Comparison of ENCODE assay signal across 9 cellular contexts in the genomic region with DNA sequence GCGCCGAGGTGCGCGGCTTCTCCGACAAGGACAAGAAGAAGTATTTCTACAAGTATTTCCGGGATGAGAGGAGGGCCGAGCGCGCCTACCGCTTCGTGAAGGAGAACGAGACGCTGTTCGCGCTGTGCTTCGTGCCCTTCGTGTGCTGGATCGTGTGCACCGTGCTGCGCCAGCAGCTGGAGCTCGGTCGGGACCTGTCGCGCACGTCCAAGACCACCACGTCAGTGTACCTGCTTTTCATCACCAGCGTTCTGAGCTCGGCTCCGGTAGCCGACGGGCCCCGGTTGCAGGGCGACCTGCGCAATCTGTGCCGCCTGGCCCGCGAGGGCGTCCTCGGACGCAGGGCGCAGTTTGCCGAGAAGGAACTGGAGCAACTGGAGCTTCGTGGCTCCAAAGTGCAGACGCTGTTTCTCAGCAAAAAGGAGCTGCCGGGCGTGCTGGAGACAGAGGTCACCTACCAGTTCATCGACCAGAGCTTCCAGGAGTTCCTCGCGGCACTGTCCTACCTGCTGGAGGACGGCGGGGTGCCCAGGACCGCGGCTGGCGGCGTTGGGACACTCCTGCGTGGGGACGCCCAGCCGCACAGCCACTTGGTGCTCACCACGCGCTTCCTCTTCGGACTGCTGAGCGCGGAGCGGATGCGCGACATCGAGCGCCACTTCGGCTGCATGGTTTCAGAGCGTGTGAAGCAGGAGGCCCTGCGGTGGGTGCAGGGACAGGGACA. TPM values are rescaled to one million over a fixed set of nuclear protein-coding genes. Genes with fewer than 3 reads are reported as not detected.
DNase-seq lines count a peak whose midpoint lies in the region; ATAC-seq and TF ChIP-seq lines count a peak whose summit lies in the region.
"Had no signal": no experiment of that assay in that cellular context is flagged by ENCODE, and none has a peak within 500 bp of the region (broad histone marks: within the 10 kb centered on the region; RNA-seq: fewer than 3 reads in every experiment).

No MANE protein-coding gene starts in this region.

- peaks cover 21% of the 10 kb centered on the region for H3K27me3 Mint-ChIP-seq in activated T-cell treated with anti-CD3 and anti-CD28 coated beads, Interleukin-2, amount 50 U/mL, for 4 hours (ENCODE audit: low read depth)

- DNase-seq in Right ventricle myocardium inferior (ENCODE audit: missing footprints), result peak; percentile 87
- no peak for DNase-seq in right atrium auricular region (ENCODE audit: low spot score)
- no peak for DNase-seq in activated T-cell treated with anti-CD3 and anti-CD28 coated beads, Interleukin-2, amount 50 U/mL, for 4 hours
- peak; percentile 48 for DNase-seq in left kidney (ENCODE audit: low read depth, low spot score)
- peak; percentile 12 for DNase-seq in testis
- DNase-seq in NCI-H1417 treated with DMSO at 0.1 percent for 48 hours (lab: John Stamatoyannopoulos, UW), result no peak
- DNase-seq in NCI-H2029 (lab: John Stamatoyannopoulos, UW), result no peak

- H3K27ac ChIP-seq in right atrium auricular region (no peak overlapping the region), testis (no peak overlapping the region)

- no peak for ATAC-seq in Right ventricle myocardium inferior
- peak; percentile 20 to 34 for ATAC-seq in activated T-cell treated with anti-CD3 and anti-CD28 coated beads, Interleukin-2, amount 50 U/mL, for 4 hours
- ATAC-seq in GM21619 (IDR thresholded peaks at IDR 0.05; ENCODE audit: unreplicated experiment), result no peak

- no peak for TF ChIP-seq POLR2A in testis (IDR thresholded peaks at IDR 0.05)

- intact Hi-C loops in Right ventricle myocardium inferior (cut with DNase I) (no loop called here), testis (cut with DNase I; ENCODE audit: low total_unique reads) (no loop called here)

- 5% methylated on average over 68 of the region's 71 CpGs; no CpG with 5 or more reads in 1 of the 2 donors for WGBS in testis, 2 donors

- peak overlapping the region in 1 of 2 donors; percentile 33 for H3K4me3 ChIP-seq in right atrium auricular region
- peak overlapping the region; percentile 26 to 41 for H3K4me3 ChIP-seq in testis

- peaks cover 47% of the 10 kb centered on the region for H3K4me1 Mint-ChIP-seq in activated T-cell treated with anti-CD3 and anti-CD28 coated beads, Interleukin-2, amount 50 U/mL, for 4 hours (ENCODE audit: low read depth)

- H3K27me3 ChIP-seq in right atrium auricular region, result peaks cover 24 to 44% of the 10 kb centered on the region in 2 donors
- H3K27me3 ChIP-seq in testis, result no peaks in the 10 kb centered on the region

- TF ChIP-seq CTCF in right atrium auricular region (IDR thresholded peaks at IDR 0.05), result no peak
- no peak for TF ChIP-seq CTCF in testis (IDR thresholded peaks at IDR 0.05)

- peaks cover 11% of the 10 kb centered on the region for H3K9me3 Mint-ChIP-seq in activated T-cell treated with anti-CD3 and anti-CD28 coated beads, Interleukin-2, amount 50 U/mL, for 4 hours

- H3K4me1 ChIP-seq in right atrium auricular region, result peaks cover 0 to 20% of the 10 kb centered on the region in 2 donors
- peaks cover 12% of the 10 kb centered on the region for H3K4me1 ChIP-seq in testis

- H3K9me3 ChIP-seq in right atrium auricular region (no peaks in the 10 kb centered on the region), testis (no peaks in the 10 kb centered on the region)

- no peaks in the 10 kb centered on the region for H3K36me3 ChIP-seq in right atrium auricular region
- H3K36me3 ChIP-seq in testis (ENCODE audit: low read depth, missing control alignments), result no peaks in the 10 kb centered on the region

- H3K4me3 Mint-ChIP-seq in activated T-cell treated with anti-CD3 and anti-CD28 coated beads, Interleukin-2, amount 50 U/mL, for 4 hours, result peak overlapping the region; percentile 73

- H3K36me3 Mint-ChIP-seq in activated T-cell treated with anti-CD3 and anti-CD28 coated beads, Interleukin-2, amount 50 U/mL, for 4 hours (ENCODE audit: insufficient read depth), result no peaks in the 10 kb centered on the region

RNA-seq across cellular contexts. Expression of gene NLRP6, which starts 2.7 kb away (rescaled TPM):
- 0.14 TPM for total RNA-seq in Right ventricle myocardium inferior
- total RNA-seq in right atrium auricular region, result under 1 TPM; 0.19 to 0.20 TPM
- total RNA-seq in activated T-cell treated with anti-CD3 and anti-CD28 coated beads, Interleukin-2, amount 50 U/mL, for 4 hours, result 1 to 10 TPM in 2 of 3 donors, under 1 TPM in 1; 0.33 to 3.2 (median 1.2) TPM
- total RNA-seq in testis, result 1 to 10 TPM in 1 of 2 donors, under 1 TPM in 1; 0.31 to 2.4 TPM
- 0.26 TPM for polyA plus RNA-seq in testis (ENCODE audit: insufficient read depth, low read depth, low replicate concordance)
- polyA plus RNA-seq: keratinocyte had no signal

RNA-seq across cellular contexts. Expression of gene PGGHG, which starts 8.0 kb away (rescaled TPM):
- total RNA-seq in Right ventricle myocardium inferior (10.0 TPM), right atrium auricular region (1 to 10 TPM; 4.9 to 9.4 TPM), testis (10 to 100 TPM; 26.5 to 32.5 TPM)
- total RNA-seq in activated T-cell treated with anti-CD3 and anti-CD28 coated beads, Interleukin-2, amount 50 U/mL, for 4 hours, result 10 to 100 TPM; 16.6 to 76.3 (median 28.3) TPM
- polyA plus RNA-seq in testis (ENCODE audit: insufficient read depth, low read depth, low replicate concordance), result 8.2 TPM

RNA-seq across cellular contexts. Expression of gene IFITM5, which starts 18.4 kb away (rescaled TPM):
- total RNA-seq in Right ventricle myocardium inferior (not detected), right atrium auricular region (not detected), testis (not detected)
- total RNA-seq in activated T-cell treated with anti-CD3 and anti-CD28 coated beads, Interleukin-2, amount 50 U/mL, for 4 hours, result not detected
- not detected for polyA plus RNA-seq in testis (ENCODE audit: insufficient read depth, low read depth, low replicate concordance)
- polyA plus RNA-seq: keratinocyte had no signal

RNA-seq across cellular contexts. Expression of gene IFITM2, which starts 26.7 kb away (rescaled TPM):
- 253 TPM for total RNA-seq in Right ventricle myocardium inferior
- total RNA-seq in right atrium auricular region, result 100 to 1,000 TPM; 120 to 296 TPM
- 100 to 1,000 TPM; 197 to 257 (median 231) TPM for total RNA-seq in activated T-cell treated with anti-CD3 and anti-CD28 coated beads, Interleukin-2, amount 50 U/mL, for 4 hours
- 100 to 1,000 TPM; 119 to 169 TPM for total RNA-seq in testis
- polyA plus RNA-seq in testis (ENCODE audit: insufficient read depth, low read depth, low replicate concordance), result 283 TPM

RNA-seq across cellular contexts. Expression of gene IFITM1, which starts 32.9 kb away (rescaled TPM):
- 125 TPM for total RNA-seq in Right ventricle myocardium inferior
- 100 to 1,000 TPM in 1 of 2 donors, 10 to 100 TPM in 1; 82.3 to 241 TPM for total RNA-seq in right atrium auricular region
- 100 to 1,000 TPM in 2 of 3 donors, 10 to 100 TPM in 1; 99.3 to 144 (median 120) TPM for total RNA-seq in activated T-cell treated with anti-CD3 and anti-CD28 coated beads, Interleukin-2, amount 50 U/mL, for 4 hours
- total RNA-seq in testis, result 10 to 100 TPM; 63.1 to 93.3 TPM
- polyA plus RNA-seq in testis (ENCODE audit: insufficient read depth, low read depth, low replicate concordance), result 146 TPM

Comparison
In these comparisons a context has a peak if more than half of its experiments do, and no peak if none do; other contexts are left out.
1. DNase-seq: peak in Right ventricle myocardium inferior (single experiment), left kidney (single experiment) and testis (single experiment); none in right atrium auricular region (single experiment), activated T-cell treated with anti-CD3 and anti-CD28 coated beads, Interleukin-2, amount 50 U/mL, for 4 hours (single experiment), NCI-H1417 treated with DMSO at 0.1 percent for 48 hours (single experiment) and NCI-H2029 (single experiment).
2. ATAC-seq: peak in activated T-cell treated with anti-CD3 and anti-CD28 coated beads, Interleukin-2, amount 50 U/mL, for 4 hours (2 of 2); none in Right ventricle myocardium inferior (single experiment) and GM21619 (single experiment).